ENCODE assay signal across 9 cellular contexts in genomic region chr13:40101708-40102359, GRCh38.
DNase-seq lines count a peak whose midpoint lies in the region; ATAC-seq, FAIRE-seq and TF ChIP-seq lines count a peak whose summit lies in the region.
"Had no signal": no experiment of that assay in that cellular context is flagged by ENCODE, and none has a peak within 500 bp of the region (broad histone marks: within the 10 kb centered on the region; RNA-seq: fewer than 3 reads in every experiment).

No MANE protein-coding gene starts in this region.

- intact Hi-C loops in left colon (cut with DNase I, micrococcal nuclease) = no loop called here
- intact Hi-C loops in ascending aorta (cut with DNase I) = no loop called here
- intact Hi-C loops in right lobe of liver (cut with DNase I) = no loop called here

- peak; percentile 18 for DNase-seq in GM18507 (ENCODE audit: extremely low spot score, insufficient read length, low read depth)
- DNase-seq in Karpas-422 = no peak
- DNase-seq in left colon = peak in 1 of 2 donors; percentile 18
- no peak for DNase-seq in ascending aorta (ENCODE audit: low spot score in 2 of 2)
- DNase-seq in glomerular visceral epithelial cell (ENCODE audit: extremely low spot score) = no peak
- no peak for DNase-seq in right lobe of liver
- DNase-seq in brain microvascular endothelial cell = no peak

- H3K27ac ChIP-seq in Karpas-422 (ENCODE audit: low read length) (no peak overlapping the region), ascending aorta (no peak overlapping the region), right lobe of liver (no peak overlapping the region), brain microvascular endothelial cell (no peak overlapping the region)
- H3K27ac ChIP-seq: right atrium auricular region had no signal

- no peak overlapping the region for H2AFZ ChIP-seq in Karpas-422 (ENCODE audit: low read length)

- H3K27me3 ChIP-seq in Karpas-422 (ENCODE audit: low read length) (no peaks in the 10 kb centered on the region), ascending aorta (no peaks in the 10 kb centered on the region), right lobe of liver (no peaks in the 10 kb centered on the region), brain microvascular endothelial cell (replicated peaks) (no peaks in the 10 kb centered on the region)
- H3K27me3 ChIP-seq: right atrium auricular region had no signal

- WGBS in right lobe of liver (ENCODE audit: insufficient coverage, low coverage, low lambda C conversion rate, missing lambda C conversion rate) = 93% methylated on average over 2 of the region's 3 CpGs

- no peak overlapping the region for H3K9ac ChIP-seq in Karpas-422 (ENCODE audit: low read length)

- TF ChIP-seq POLR2A in right lobe of liver (IDR thresholded peaks at IDR 0.05) = no peak

- no peaks in the 10 kb centered on the region for H3K36me3 ChIP-seq in Karpas-422 (ENCODE audit: insufficient read depth, low read length)
- no peaks in the 10 kb centered on the region for H3K36me3 ChIP-seq in ascending aorta
- no peaks in the 10 kb centered on the region for H3K36me3 ChIP-seq in right lobe of liver
- no peaks in the 10 kb centered on the region for H3K36me3 ChIP-seq in brain microvascular endothelial cell (replicated peaks)
- H3K36me3 ChIP-seq: right atrium auricular region had no signal

- no peak for TF ChIP-seq CTCF in ascending aorta (IDR thresholded peaks at IDR 0.05)
- no peak for TF ChIP-seq CTCF in right lobe of liver (IDR thresholded peaks at IDR 0.05)
- no peak for TF ChIP-seq CTCF in brain microvascular endothelial cell (IDR thresholded peaks at IDR 0.05; ENCODE audit: low read depth, low read length, missing control alignments)

- H3K4me3 ChIP-seq in Karpas-422 (ENCODE audit: low read length) (no peak overlapping the region), ascending aorta (no peak overlapping the region), right lobe of liver (no peak overlapping the region), brain microvascular endothelial cell (ENCODE audit: low read depth, low read length) (no peak overlapping the region)
- H3K4me3 ChIP-seq: right atrium auricular region had no signal

- no peaks in the 10 kb centered on the region for H3K9me2 ChIP-seq in Karpas-422 (replicated peaks; ENCODE audit: insufficient read depth, low read length)

- H3K9me3 ChIP-seq in Karpas-422 (ENCODE audit: low read length) = no peaks in the 10 kb centered on the region
- H3K9me3 ChIP-seq in ascending aorta = no peaks in the 10 kb centered on the region
- H3K9me3 ChIP-seq in right lobe of liver = no peaks in the 10 kb centered on the region
- H3K9me3 ChIP-seq: right atrium auricular region had no signal

- peaks cover 17% of the 10 kb centered on the region for H3K4me1 ChIP-seq in Karpas-422 (ENCODE audit: low read length)
- H3K4me1 ChIP-seq in ascending aorta = no peaks in the 10 kb centered on the region
- H3K4me1 ChIP-seq in right lobe of liver = peaks cover 0 to 5% (median under 1%) of the 10 kb centered on the region in 4 donors
- H3K4me1 ChIP-seq: right atrium auricular region had no signal

- in situ Hi-C loops in brain microvascular endothelial cell (cut with HindIII; ENCODE audit: low pct_ligation_motif_present, low sequenced_read_pairs) = no loop called here

- ATAC-seq in GM21576 (IDR thresholded peaks at IDR 0.05; ENCODE audit: unreplicated experiment) (peak; percentile 77), left colon (peak; percentile 78), right lobe of liver (no peak)

- H3K4me2 ChIP-seq in Karpas-422 (ENCODE audit: low read depth, low read length, poor library complexity, severe bottlenecking) = peak overlapping the region; percentile 14

- H4K20me1 ChIP-seq in Karpas-422 (ENCODE audit: insufficient read depth, low read depth, low read length) = no peaks in the 10 kb centered on the region

- no peaks in the 10 kb centered on the region for H3K79me2 ChIP-seq in Karpas-422 (ENCODE audit: low read length)

- FAIRE-seq in GM18507 (lab: Jason Lieb, UNC) = peak; percentile 80

Comparison
In these comparisons a context has a peak if more than half of its experiments do, and no peak if none do; other contexts are left out.
1. ATAC-seq: peak in GM21576 (single experiment) and left colon (single experiment); none in right lobe of liver (0 of 4).